ENCODE assay signal across 25 cellular contexts in genomic region chr1:14758962-14759361, GRCh38.
DNase-seq lines count a peak whose midpoint lies in the region; ATAC-seq, FAIRE-seq and TF ChIP-seq lines count a peak whose summit lies in the region.
"Had no signal": no experiment of that assay in that cellular context is flagged by ENCODE, and none has a peak within 500 bp of the region (broad histone marks: within the 10 kb centered on the region; RNA-seq: fewer than 3 reads in every experiment).

No MANE protein-coding gene starts in this region.

- no peak overlapping the region for H2BK12ac ChIP-seq in H9 (ENCODE audit: insufficient read length, low read depth, low read length)

- intact Hi-C loops in K562 (cut with micrococcal nuclease) (no loop called here), heart left ventricle (cut with DNase I) (no loop called here)

- H3K4me3 ChIP-seq in K562, result no peak overlapping the region
- no peak overlapping the region for H3K4me3 ChIP-seq in heart left ventricle
- H3K4me3 ChIP-seq: BLaER1, MG63 had no signal

- H3K9ac ChIP-seq in H9 (ENCODE audit: extremely low read depth, insufficient read length, low read length), result no peak overlapping the region
- H3K9ac ChIP-seq in K562 (ENCODE audit: insufficient read depth in 1 of 2, low read depth in 2 of 2, low read length in 2 of 2), result peak overlapping the region in 1 of 2 experiments; percentile 10; a peak in 1 of 4 replicates
- H3K9ac ChIP-seq: BLaER1 had no signal

- no peak overlapping the region for H2BK15ac ChIP-seq in H9 (ENCODE audit: low read depth, low read length)

- POLR2A ChIA-PET in K562 (lab: Yijun Ruan, JAX), result interaction anchor here (0.7 to 2.0 kb wide), 6 partner anchors 9 to 357 kb away, joined by 3 to 14 read pairs (median 4); no protein-coding TSS in a partner anchor

- in situ Hi-C loops in K562 (cut with MboI), result no loop called here

- H3K27ac Mint-ChIP-seq in H9 (peak overlapping the region in 2 of 3 experiments; percentile 23 to 37; a peak in 3 of 7 replicates), nephron (peak overlapping the region in 2 of 3 experiments; percentile 3 to 17)
- H3K27ac Mint-ChIP-seq: CD4-positive, CD25-positive, alpha-beta regulatory T cell had no signal

- H3K27ac ChIP-seq in H9 (ENCODE audit: insufficient read length, low read depth, low read length) (no peak overlapping the region), K562 (ENCODE audit: extremely low read depth, low read depth, low read length) (no peak overlapping the region), heart left ventricle (no peak overlapping the region)
- H3K27ac ChIP-seq: RWPE1 had no signal

- CTCF ChIA-PET in K562 (lab: Yijun Ruan, JAX; ENCODE audit: low intra/inter-chr PET ratio), result no interaction called here

- H4K8ac ChIP-seq in H9 (replicated peaks; ENCODE audit: insufficient read length, low read depth, low read length), result no peak overlapping the region

- no peaks in the 10 kb centered on the region for H3K79me1 ChIP-seq in H9 (ENCODE audit: insufficient read depth, low read depth, low read length, poor library complexity, severe bottlenecking)

- peaks cover 0 to 1% (median 0%) of the 10 kb centered on the region in 3 experiments; a peak in 1 of 7 replicates for H3K36me3 Mint-ChIP-seq in H9 (ENCODE audit: insufficient read depth in 1 of 3, low read depth in 3 of 3)
- no peaks in the 10 kb centered on the region for H3K36me3 Mint-ChIP-seq in nephron (ENCODE audit: low read depth)
- H3K36me3 Mint-ChIP-seq: CD4-positive, CD25-positive, alpha-beta regulatory T cell had no signal

- H3K27me3 ChIP-seq in H9 (ENCODE audit: insufficient read depth, low read length) (no peaks in the 10 kb centered on the region), K562 (ENCODE audit: control insufficient read depth in 2 of 2, insufficient read depth in 2 of 2, low read length in 2 of 2) (peaks cover 35 to 60% of the 10 kb centered on the region in 2 experiments), heart left ventricle (peaks cover 0 to 62% (median 7%) of the 10 kb centered on the region in 9 donors)
- H3K27me3 ChIP-seq: MG63 had no signal

- H3K9me3 ChIP-seq in H9 (ENCODE audit: control insufficient read depth, low read depth, low read length) (no peaks in the 10 kb centered on the region), K562 (replicated peaks; ENCODE audit: control insufficient read depth, insufficient read depth, low read depth, low read length) (no peaks in the 10 kb centered on the region), heart left ventricle (no peaks in the 10 kb centered on the region)
- H3K9me3 ChIP-seq: BLaER1, MG63 had no signal

- H3K4me2 ChIP-seq in H9 (ENCODE audit: insufficient read depth, insufficient read length, low read length) (no peak overlapping the region), K562 (ENCODE audit: insufficient read depth, low read length) (no peak overlapping the region)
- H3K4me2 ChIP-seq: BLaER1 had no signal

- H3K23ac ChIP-seq in H9 (ENCODE audit: insufficient read length, low read depth, low read length), result no peak overlapping the region

- no peak overlapping the region for H3T11ph ChIP-seq in H9 (ENCODE audit: low read length)

- no peak overlapping the region for H2BK120ac ChIP-seq in H9 (ENCODE audit: low read depth, low read length, poor library complexity, severe bottlenecking)

- H4K20me1 ChIP-seq in H9 (ENCODE audit: control insufficient read depth, insufficient read depth, insufficient read length) (no peaks in the 10 kb centered on the region), K562 (replicated peaks; ENCODE audit: control insufficient read depth, insufficient read depth, low read length) (no peaks in the 10 kb centered on the region)
- H4K20me1 ChIP-seq: BLaER1 had no signal

- TF ChIP-seq CTCF in H9 (conservative IDR thresholded peaks at IDR 0.05) (no peak), K562 (IDR thresholded peaks at IDR 0.05 in 2 of 3, conservative IDR thresholded peaks at IDR 0.05 in 1 of 3; ENCODE audit: insufficient read depth in 2 of 3, low read depth in 1 of 3, low read length in 3 of 3) (no peak), nephron (IDR thresholded peaks at IDR 0.05; ENCODE audit: unreplicated experiment in 3 of 3) (no peak), heart left ventricle (IDR thresholded peaks at IDR 0.05) (no peak)

- no peak for ATAC-seq in K562
- peak; percentile 60 for ATAC-seq in esophagus mucosa
- ATAC-seq in heart left ventricle, result no peak
- ATAC-seq in GM21723 (IDR thresholded peaks at IDR 0.05; ENCODE audit: unreplicated experiment), result no peak
- ATAC-seq in HG03460 (IDR thresholded peaks at IDR 0.05; ENCODE audit: unreplicated experiment), result no peak
- no peak for ATAC-seq in HG02870 (IDR thresholded peaks at IDR 0.05; ENCODE audit: unreplicated experiment)
- ATAC-seq: Panc1 had no signal

- H4K5ac ChIP-seq in H9 (ENCODE audit: insufficient read length, low read depth, low read length), result no peak overlapping the region

- no peaks in the 10 kb centered on the region for H3K9me3 Mint-ChIP-seq in H9
- no peaks in the 10 kb centered on the region for H3K9me3 Mint-ChIP-seq in nephron

- H2AK5ac ChIP-seq in H9 (ENCODE audit: insufficient read length, low read length), result no peak overlapping the region

- no peak overlapping the region for H2BK20ac ChIP-seq in H9 (ENCODE audit: low read depth, low read length, poor library complexity, severe bottlenecking)

- H3K4me3 Mint-ChIP-seq in H9 (no peak overlapping the region; a peak in 1 of 5 replicates), nephron (no peak overlapping the region)
- H3K4me3 Mint-ChIP-seq: CD4-positive, CD25-positive, alpha-beta regulatory T cell had no signal

- FAIRE-seq in K562 (lab: Jason Lieb, UNC), result no peak
- FAIRE-seq: A204.1, GM19239, HTR-8/SVneo had no signal

- H3K79me2 ChIP-seq in H9 (ENCODE audit: insufficient read depth, low read length), result no peaks in the 10 kb centered on the region
- no peaks in the 10 kb centered on the region for H3K79me2 ChIP-seq in K562 (ENCODE audit: control insufficient read depth, insufficient read depth, low read length)

- DNase-seq in H9 (no peak), K562 (ENCODE audit: extremely low read depth in 1 of 4, low spot score in 3 of 4) (no peak), heart left ventricle (no peak)
- DNase-seq: CD4-positive, CD25-positive, alpha-beta regulatory T cell; DMS153; DND-41; KBM-7; MG63; NCI-H1417; NCI-H1694; NCI-H2029 treated with DMSO at 0.1 percent for 48 hours; NCI-H446 treated with DMSO at 0.1 percent for 48 hours; NCI-H526; SHP77 had no signal

- peak overlapping the region; percentile 48; the same call in 1 of the 2 replicates for H3K14ac ChIP-seq in H9 (ENCODE audit: insufficient read depth, low read length)

- H3K23me2 ChIP-seq in H9 (ENCODE audit: insufficient read length, low read depth, low read length, poor library complexity, severe bottlenecking), result no peaks in the 10 kb centered on the region

- no peak for TF ChIP-seq EP300 in K562 (IDR thresholded peaks at IDR 0.05; ENCODE audit: low read length)

- TF ChIP-seq RAD21 in K562 (CRISPR knock-in tag; conservative IDR thresholded peaks at IDR 0.05 in 1 of 2, IDR thresholded peaks at IDR 0.05 in 1 of 2), result no peak

- H3K4me1 ChIP-seq in H9 (ENCODE audit: insufficient read depth, low read length) (peaks cover 15% of the 10 kb centered on the region), K562 (replicated peaks in 1 of 2; ENCODE audit: control insufficient read depth in 2 of 2, insufficient read depth in 2 of 2, low read length in 2 of 2) (no peaks in the 10 kb centered on the region; a peak in 1 of 5 replicates), heart left ventricle (no peaks in the 10 kb centered on the region)

- no peak overlapping the region for H3K4ac ChIP-seq in H9 (ENCODE audit: low read depth, low read length)

- H3K27me3 Mint-ChIP-seq in H9 (ENCODE audit: low read depth), result peaks cover 1% of the 10 kb centered on the region
- peaks cover 21% of the 10 kb centered on the region for H3K27me3 Mint-ChIP-seq in nephron (ENCODE audit: low read depth)

- TF ChIP-seq POLR2A in K562 (conservative IDR thresholded peaks at IDR 0.05), result no peak
- no peak for TF ChIP-seq POLR2A in heart left ventricle (IDR thresholded peaks at IDR 0.05)

- no peaks in the 10 kb centered on the region for H3K36me3 ChIP-seq in K562 (ENCODE audit: control insufficient read depth, insufficient read depth, low read length)
- H3K36me3 ChIP-seq in heart left ventricle, result no peaks in the 10 kb centered on the region
- H3K36me3 ChIP-seq: BLaER1, MG63 had no signal

- no peaks in the 10 kb centered on the region for H3K9me1 ChIP-seq in K562 (ENCODE audit: control insufficient read depth, insufficient read depth, low read length)

- no peak overlapping the region for H4K91ac ChIP-seq in H9 (ENCODE audit: insufficient read length, low read depth, low read length)

- H2AFZ ChIP-seq in H9 (ENCODE audit: low read length) (no peak overlapping the region), K562 (ENCODE audit: low read depth, low read length) (no peak overlapping the region)

- no peak overlapping the region for H3K18ac ChIP-seq in H9 (ENCODE audit: insufficient read length, low read depth, low read length)

- no peak overlapping the region for H3K56ac ChIP-seq in H9 (ENCODE audit: insufficient read length, low read depth, low read length)

- WGBS in H9 (ENCODE audit: extremely low coverage, insufficient read length, low lambda C conversion rate), result no CpG with 5 or more reads among the region's 9 CpGs
- WGBS in K562 (ENCODE audit: insufficient coverage, low coverage, missing lambda C conversion rate), result 1% methylated on average over 9 of the region's 9 CpGs
- 23 to 33% (median 31%) methylated on average over 9 of the region's 9 CpGs for WGBS in heart left ventricle, 4 donors

- no TSS peak for BruUV-seq in K562 (replicated peaks; lab: Mats Ljungman, UMichigan)

- no peak overlapping the region for H2BK5ac ChIP-seq in H9 (ENCODE audit: insufficient read length, low read length)

- H3K4me1 Mint-ChIP-seq in H9 (peaks cover 67 to 71% of the 10 kb centered on the region in 2 experiments), nephron (peaks cover 44% of the 10 kb centered on the region)
- H3K4me1 Mint-ChIP-seq: CD4-positive, CD25-positive, alpha-beta regulatory T cell had no signal

TF ChIP-seq in K562, 482 proteins besides CTCF, POLR2A, EP300 and RAD21 (continues in another document):
- TF ChIP-seq MEIS2 (IDR thresholded peaks at IDR 0.05; ENCODE audit: partially characterized antibody), result peak; percentile 56
